27 cellular contexts compared by ENCODE assay signal in genomic region chr3:71671176-71671845, GRCh38.
"Had no signal": no experiment of that assay in that cellular context is flagged by ENCODE, and none has a peak within 500 bp of the region (broad histone marks: within the 10 kb centered on the region; RNA-seq: fewer than 3 reads in every experiment).

No MANE protein-coding gene starts in this region.

- H3K9me3 ChIP-seq: adrenal gland, body of pancreas, esophagus muscularis mucosa, gastrocnemius medialis had no signal

- H3K36me3 ChIP-seq: adrenal gland, esophagus muscularis mucosa, gastrocnemius medialis had no signal

- DNase-seq: activated CD4-positive, alpha-beta T cell treated with anti-CD3 and anti-CD28 coated beads for 48 hours; activated CD4-positive, alpha-beta T cell treated with anti-CD3 and anti-CD28 coated beads, Interleukin-2, amount 50 U/mL, for 1 hour; activated CD4-positive, alpha-beta T cell treated with anti-CD3 and anti-CD28 coated beads, Interleukin-2, amount 50 U/mL, for 48 hours; activated CD8-positive, alpha-beta memory T cell treated with anti-CD3 and anti-CD28 coated beads for 24 hours; activated CD8-positive, alpha-beta T cell treated with anti-CD3 and anti-CD28 coated beads for 36 hours; activated effector memory CD4-positive, alpha-beta T cell treated with Interleukin-2 at 50 U/mL for 16 hours; activated gamma-delta T cell treated with Interleukin-2 at 50 U/mL for 16 hours; activated naive CD4-positive, alpha-beta T cell treated with Interleukin-2 at 50 U/mL for 16 hours; activated naive CD8-positive, alpha-beta T cell treated with anti-CD3 and anti-CD28 coated beads for 36 hours; activated naive CD8-positive, alpha-beta T cell treated with anti-CD3 and anti-CD28 coated beads, Interleukin-2, amount 50 U/mL, for 24 hours; activated T-cell treated with anti-CD3 and anti-CD28 coated beads, Interleukin-2, amount 50 U/mL, for 4 hours; adrenal gland; amygdala; aorta; body of pancreas; cortex of kidney; dermis blood vessel endothelial cell; effector CD4-positive, alpha-beta T cell; effector memory CD8-positive, alpha-beta T cell; erythroblast; foreskin keratinocyte; gastrocnemius medialis; T-helper 1 cell; T-helper 2 cell had no signal

- H3K9me3 Mint-ChIP-seq: activated CD8-positive, alpha-beta T cell treated with anti-CD3 and anti-CD28 coated beads for 36 hours; effector memory CD8-positive, alpha-beta T cell had no signal

- H3K27me3 ChIP-seq: adrenal gland, body of pancreas, esophagus muscularis mucosa, foreskin keratinocyte, gastrocnemius medialis had no signal

- H3K27ac Mint-ChIP-seq: activated CD8-positive, alpha-beta T cell treated with anti-CD3 and anti-CD28 coated beads for 36 hours; activated naive CD4-positive, alpha-beta T cell treated with anti-CD3 and anti-CD28 coated beads, Interleukin-2, amount 50 U/mL, for 24 hours; activated naive CD8-positive, alpha-beta T cell treated with anti-CD3 and anti-CD28 coated beads for 36 hours; activated naive CD8-positive, alpha-beta T cell treated with anti-CD3 and anti-CD28 coated beads, Interleukin-2, amount 50 U/mL, for 24 hours; activated T-helper 17 cell treated with anti-CD3 and anti-CD28 coated beads, Interleukin-2, amount 50 U/mL, for 72 hours had no signal

- H3K4me3 ChIP-seq: adrenal gland, body of pancreas, esophagus muscularis mucosa, gastrocnemius medialis had no signal

- H3K4me3 Mint-ChIP-seq: activated CD8-positive, alpha-beta T cell treated with anti-CD3 and anti-CD28 coated beads for 36 hours; activated naive CD4-positive, alpha-beta T cell treated with anti-CD3 and anti-CD28 coated beads, Interleukin-2, amount 50 U/mL, for 24 hours; activated naive CD8-positive, alpha-beta T cell treated with anti-CD3 and anti-CD28 coated beads for 36 hours; activated naive CD8-positive, alpha-beta T cell treated with anti-CD3 and anti-CD28 coated beads, Interleukin-2, amount 50 U/mL, for 24 hours; activated T-cell treated with anti-CD3 and anti-CD28 coated beads, Interleukin-2, amount 50 U/mL, for 4 hours; activated T-helper 17 cell treated with anti-CD3 and anti-CD28 coated beads, Interleukin-2, amount 50 U/mL, for 72 hours; effector memory CD8-positive, alpha-beta T cell had no signal

- H3K27me3 Mint-ChIP-seq: activated CD8-positive, alpha-beta T cell treated with anti-CD3 and anti-CD28 coated beads for 36 hours; activated naive CD4-positive, alpha-beta T cell treated with anti-CD3 and anti-CD28 coated beads, Interleukin-2, amount 50 U/mL, for 24 hours; activated naive CD8-positive, alpha-beta T cell treated with anti-CD3 and anti-CD28 coated beads for 36 hours; activated naive CD8-positive, alpha-beta T cell treated with anti-CD3 and anti-CD28 coated beads, Interleukin-2, amount 50 U/mL, for 24 hours; activated T-helper 17 cell treated with anti-CD3 and anti-CD28 coated beads, Interleukin-2, amount 50 U/mL, for 72 hours; effector memory CD8-positive, alpha-beta T cell had no signal

- H3K27ac ChIP-seq: adrenal gland, body of pancreas, foreskin keratinocyte, gastrocnemius medialis had no signal

- H3K4me1 ChIP-seq: adrenal gland, body of pancreas, foreskin keratinocyte, gastrocnemius medialis had no signal

- ATAC-seq: activated CD8-positive, alpha-beta T cell treated with anti-CD3 and anti-CD28 coated beads for 36 hours; activated naive CD8-positive, alpha-beta T cell treated with anti-CD3 and anti-CD28 coated beads, Interleukin-2, amount 50 U/mL, for 24 hours; activated T-cell treated with anti-CD3 and anti-CD28 coated beads, Interleukin-2, amount 50 U/mL, for 4 hours; body of pancreas; effector memory CD8-positive, alpha-beta T cell; foreskin keratinocyte; gastrocnemius medialis had no signal
